ENCODE assay signal across 8 cellular contexts in genomic region chr7:66682350-66683093, GRCh38. TPM values are rescaled to one million over a fixed set of nuclear protein-coding genes. Genes with fewer than 3 reads are reported as not detected.
A peak's percentile ranks its signal among the peaks of the same experiment; 100 is the strongest.
DNase-seq lines count a peak whose midpoint lies in the region; ATAC-seq and TF ChIP-seq lines count a peak whose summit lies in the region.

No MANE protein-coding gene starts in this region.

- TF ChIP-seq CTCF in DOHH2 (IDR thresholded peaks at IDR 0.05; ENCODE audit: low read depth, low read length, poor library complexity, severe bottlenecking) = no peak
- TF ChIP-seq CTCF in GM20000 (IDR thresholded peaks at IDR 0.05; ENCODE audit: extremely low read depth, missing control alignments) = no peak
- no peak for TF ChIP-seq CTCF in ascending aorta (IDR thresholded peaks at IDR 0.05)

- peak overlapping the region; percentile 96 for H3K27ac Mint-ChIP-seq in stimulated activated memory B cell treated with anti-CD40 and anti-IgM and Interleukin-4, amounts not matched to agents 10 μg/mL and 1 μg/mL and 100 μg/mL, for 72 hours

- H3K4me1 ChIP-seq in DOHH2 (ENCODE audit: control insufficient read depth, low read length) (peaks cover 47% of the 10 kb centered on the region), HUES6 (ENCODE audit: control insufficient read depth, insufficient read depth, low read length) (no peaks in the 10 kb centered on the region; the same call in 1 of the 2 replicates), ascending aorta (peaks cover 4 to 11% of the 10 kb centered on the region in 2 donors), iPS-20b (ENCODE audit: insufficient read depth, low read length) (no peaks in the 10 kb centered on the region)

- peaks cover 6% of the 10 kb centered on the region; the same call in 1 of the 2 replicates for H3K36me3 ChIP-seq in DOHH2 (ENCODE audit: control insufficient read depth, low read length)
- no peaks in the 10 kb centered on the region for H3K36me3 ChIP-seq in HUES6 (ENCODE audit: control insufficient read depth, insufficient read depth, low read length)
- no peaks in the 10 kb centered on the region for H3K36me3 ChIP-seq in ascending aorta
- H3K36me3 ChIP-seq in iPS-20b (ENCODE audit: insufficient read depth, low read depth, low read length) = no peaks in the 10 kb centered on the region

- H3K4me1 Mint-ChIP-seq in stimulated activated memory B cell treated with anti-CD40 and anti-IgM and Interleukin-4, amounts not matched to agents 10 μg/mL and 1 μg/mL and 100 μg/mL, for 72 hours = peaks cover 42% of the 10 kb centered on the region

- no peaks in the 10 kb centered on the region for H3K9me3 Mint-ChIP-seq in stimulated activated memory B cell treated with anti-CD40 and anti-IgM and Interleukin-4, amounts not matched to agents 10 μg/mL and 1 μg/mL and 100 μg/mL, for 72 hours

- H3K9me2 ChIP-seq in DOHH2 (replicated peaks; ENCODE audit: control insufficient read depth, low read length) = no peaks in the 10 kb centered on the region

- no peaks in the 10 kb centered on the region for H3K27me3 Mint-ChIP-seq in stimulated activated memory B cell treated with anti-CD40 and anti-IgM and Interleukin-4, amounts not matched to agents 10 μg/mL and 1 μg/mL and 100 μg/mL, for 72 hours

- peak overlapping the region; percentile 70 for H3K4me2 ChIP-seq in DOHH2 (ENCODE audit: low read length)

- peak overlapping the region; percentile 90 for H3K9ac ChIP-seq in HUES6 (ENCODE audit: low read length)
- peak overlapping the region; percentile 89; the same call in 1 of the 2 replicates for H3K9ac ChIP-seq in iPS-20b (ENCODE audit: low read depth, low read length)

- peak overlapping the region; percentile 81 for H3K4me3 Mint-ChIP-seq in stimulated activated memory B cell treated with anti-CD40 and anti-IgM and Interleukin-4, amounts not matched to agents 10 μg/mL and 1 μg/mL and 100 μg/mL, for 72 hours

- peaks cover 78% of the 10 kb centered on the region for H3K79me2 ChIP-seq in DOHH2 (ENCODE audit: control insufficient read depth, low read length)

- H3K27ac ChIP-seq in DOHH2 (ENCODE audit: low read depth, low read length) (0 out of 2 replicates have a peak overlapping the region, but pooled peaks have one; percentile 84), HUES6 (ENCODE audit: low read depth, low read length) (no peak overlapping the region; the same call in 1 of the 2 replicates), ascending aorta (peak overlapping the region; percentile 99 to 100), iPS-20b (ENCODE audit: low read length) (no peak overlapping the region)

- peaks cover 21% of the 10 kb centered on the region for H3F3A ChIP-seq in DOHH2 (ENCODE audit: control insufficient read depth, insufficient read depth)

- H3K27me3 ChIP-seq in DOHH2 (ENCODE audit: control insufficient read depth, low read length) (no peaks in the 10 kb centered on the region), HUES6 (ENCODE audit: control insufficient read depth, insufficient read depth, low read length) (no peaks in the 10 kb centered on the region), ascending aorta (no peaks in the 10 kb centered on the region), iPS-20b (ENCODE audit: insufficient read depth, low read length) (peaks cover 5% of the 10 kb centered on the region; the same call in 1 of the 2 replicates)

- H4K20me1 ChIP-seq in DOHH2 (ENCODE audit: control insufficient read depth, insufficient read depth, low read depth, low read length) = no peaks in the 10 kb centered on the region

- peak; percentile 55 for ATAC-seq in stimulated activated memory B cell treated with anti-CD40 and anti-IgM and Interleukin-4, amounts not matched to agents 10 μg/mL and 1 μg/mL and 100 μg/mL, for 72 hours

- peak overlapping the region; percentile 96 for H3K4me3 ChIP-seq in DOHH2 (ENCODE audit: low read length)
- H3K4me3 ChIP-seq in HUES6 (ENCODE audit: low read depth, low read length) = peak overlapping the region; percentile 93
- peak overlapping the region; percentile 68 to 87 for H3K4me3 ChIP-seq in ascending aorta
- H3K4me3 ChIP-seq in iPS-20b (ENCODE audit: low read length) = peak overlapping the region; percentile 90

- peak; percentile 52 for DNase-seq in GM20000 (ENCODE audit: low spot score)
- DNase-seq in ascending aorta (ENCODE audit: low spot score in 2 of 2) = peak in 1 of 2 donors; percentile 76
- DNase-seq in H4 (ENCODE audit: low spot score) = no peak
- DNase-seq in NCI-H1105 (lab: John Stamatoyannopoulos, UW) = no peak

- peaks cover 6% of the 10 kb centered on the region for H3K36me3 Mint-ChIP-seq in stimulated activated memory B cell treated with anti-CD40 and anti-IgM and Interleukin-4, amounts not matched to agents 10 μg/mL and 1 μg/mL and 100 μg/mL, for 72 hours

- intact Hi-C loops in ascending aorta (cut with DNase I) = loop anchor here (1.0 to 2.0 kb wide), 5 partner anchors 14 to 314 kb away; partner anchors contain the start of genes KCTD7 and TYW1

- no peaks in the 10 kb centered on the region for H3K9me3 ChIP-seq in DOHH2 (ENCODE audit: control insufficient read depth, insufficient read depth, low read length)
- no peaks in the 10 kb centered on the region for H3K9me3 ChIP-seq in HUES6 (ENCODE audit: control insufficient read depth, insufficient read depth, low read depth, low read length)
- no peaks in the 10 kb centered on the region for H3K9me3 ChIP-seq in ascending aorta
- no peaks in the 10 kb centered on the region for H3K9me3 ChIP-seq in iPS-20b (ENCODE audit: insufficient read depth, low read depth, low read length)

RNA-seq across cellular contexts. Expression of gene KCTD7, which starts 53.8 kb away (rescaled TPM):
- total RNA-seq in ascending aorta = 12.5 TPM
- 7.1 and 9.6 TPM in 2 replicates for total RNA-seq in H4 (2014; rRNA removed; shearing (Covaris generic))

RNA-seq across cellular contexts. Expression of gene RABGEF1, which starts 58.0 kb away (rescaled TPM):
- 31.6 TPM for total RNA-seq in ascending aorta
- 28.2 and 34.0 TPM in 2 replicates for total RNA-seq in H4 (2014; rRNA removed; shearing (Covaris generic))

Comparison
In these comparisons a context has a peak if more than half of its experiments do, and no peak if none do; other contexts are left out.
1. H3K27ac ChIP-seq: peak in DOHH2 (single experiment) and ascending aorta (2 of 2); none in HUES6 (single experiment) and iPS-20b (single experiment).
2. Peak in every context shown above with its lines, with median percentiles within 50 percentile points of each other: H3K4me3 ChIP-seq.